21 cellular contexts compared by ENCODE assay signal in the genomic region with DNA sequence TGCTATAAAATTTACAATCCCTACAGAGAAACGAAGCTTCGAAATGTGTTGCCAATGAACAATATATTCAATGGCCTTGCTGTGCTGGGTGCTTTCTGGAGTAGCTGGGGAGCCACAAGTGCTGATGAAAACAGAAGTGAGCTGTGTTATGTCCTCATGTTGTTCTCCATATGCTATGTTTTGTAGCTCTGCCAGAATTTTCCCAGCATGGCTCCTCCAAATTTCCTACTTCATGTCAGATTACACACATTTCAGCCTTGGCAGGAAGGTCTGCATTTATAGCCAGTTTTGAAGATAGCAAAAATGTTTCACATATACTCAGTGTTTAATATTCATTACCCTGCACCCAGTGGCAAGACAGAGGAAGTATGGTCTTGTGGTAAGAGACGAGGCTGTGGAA. TPM values are rescaled to one million over a fixed set of nuclear protein-coding genes. Genes with fewer than 3 reads are reported as not detected.
DNase-seq lines count a peak whose midpoint lies in the region; TF ChIP-seq lines count a peak whose summit lies in the region.
"Had no signal": no experiment of that assay in that cellular context is flagged by ENCODE, and none has a peak within 500 bp of the region (broad histone marks: within the 10 kb centered on the region; RNA-seq: fewer than 3 reads in every experiment).

No MANE protein-coding gene starts in this region.

- H2BK120ac ChIP-seq in H9 (ENCODE audit: low read depth, low read length, poor library complexity, severe bottlenecking) = no peak overlapping the region

- H3K27ac Mint-ChIP-seq in H9 = no peak overlapping the region
- H3K27ac Mint-ChIP-seq: CD14-positive monocyte; CD4-positive, alpha-beta memory T cell had no signal

- H2BK5ac ChIP-seq in H9 (ENCODE audit: insufficient read length, low read length) = no peak overlapping the region

- no peak overlapping the region for H3K56ac ChIP-seq in H9 (ENCODE audit: insufficient read length, low read depth, low read length)

- no peak overlapping the region for H3K14ac ChIP-seq in H9 (ENCODE audit: insufficient read depth, low read length)

- H2BK12ac ChIP-seq in H9 (ENCODE audit: insufficient read length, low read depth, low read length) = no peak overlapping the region

- no peak overlapping the region for H2BK15ac ChIP-seq in H9 (ENCODE audit: low read depth, low read length)

- no peak overlapping the region for H3K23ac ChIP-seq in H9 (ENCODE audit: insufficient read length, low read depth, low read length)

- H3K9me3 Mint-ChIP-seq in H9 = no peaks in the 10 kb centered on the region
- H3K9me3 Mint-ChIP-seq: CD14-positive monocyte; CD4-positive, alpha-beta memory T cell had no signal

- H4K8ac ChIP-seq in H9 (replicated peaks; ENCODE audit: insufficient read length, low read depth, low read length) = no peak overlapping the region

- no peaks in the 10 kb centered on the region for H4K20me1 ChIP-seq in H9 (ENCODE audit: control insufficient read depth, insufficient read depth, insufficient read length)
- H4K20me1 ChIP-seq: BLaER1 treated with 17β-estradiol and CSF1 and Interleukin-3, amounts not matched to agents 10 nM and 100 nM had no signal

- H3T11ph ChIP-seq in H9 (ENCODE audit: low read length) = no peak overlapping the region

- H2BK20ac ChIP-seq in H9 (ENCODE audit: low read depth, low read length, poor library complexity, severe bottlenecking) = no peak overlapping the region

- H2AFZ ChIP-seq in H9 (ENCODE audit: low read length) = no peak overlapping the region
- H2AFZ ChIP-seq: GM23248 had no signal

- no peak overlapping the region for H3K18ac ChIP-seq in H9 (ENCODE audit: insufficient read length, low read depth, low read length)

- no peaks in the 10 kb centered on the region for H3K79me2 ChIP-seq in H9 (ENCODE audit: insufficient read depth, low read length)

- H3K4me1 ChIP-seq in ascending aorta (no peaks in the 10 kb centered on the region), H9 (ENCODE audit: insufficient read depth, low read length) (no peaks in the 10 kb centered on the region)
- H3K4me1 ChIP-seq: BE2C; BLaER1 treated with 17β-estradiol and CSF1 and Interleukin-3, amounts not matched to agents 10 nM and 100 nM; Caco-2 had no signal

- DNase-seq in NCI-H1694 (lab: John Stamatoyannopoulos, UW) = peak; percentile 11
- no peak for DNase-seq in NCI-H1694 treated with DMSO at 0.1 percent for 48 hours (lab: John Stamatoyannopoulos, UW)
- peak; percentile 13 for DNase-seq in Ammon's horn (ENCODE audit: low spot score)
- DNase-seq in cerebellar cortex (ENCODE audit: low spot score) = peak; percentile 95
- DNase-seq in medulla oblongata (ENCODE audit: extremely low spot score) = peak; percentile 33
- no peak for DNase-seq in ascending aorta (ENCODE audit: low spot score in 2 of 2)
- no peak for DNase-seq in nucleus accumbens (lab: John Stamatoyannopoulos, UW)
- DNase-seq in H9 = no peak
- DNase-seq: BE2C; Caco-2; CD4-positive, alpha-beta memory T cell; DMS153; DND-41; GDM1; GM23248; H7 had no signal

- no peak overlapping the region for H2AK5ac ChIP-seq in H9 (ENCODE audit: insufficient read length, low read length)

- no peaks in the 10 kb centered on the region for H3K79me1 ChIP-seq in H9 (ENCODE audit: insufficient read depth, low read depth, low read length, poor library complexity, severe bottlenecking)

- no peak overlapping the region for H3K4me3 Mint-ChIP-seq in H9
- H3K4me3 Mint-ChIP-seq: CD14-positive monocyte; CD4-positive, alpha-beta memory T cell had no signal

- H3K4ac ChIP-seq in H9 (ENCODE audit: low read depth, low read length) = no peak overlapping the region

- no peaks in the 10 kb centered on the region for H3K27me3 Mint-ChIP-seq in H9 (ENCODE audit: low read depth)

- H3K27ac ChIP-seq in ascending aorta = no peak overlapping the region
- no peak overlapping the region for H3K27ac ChIP-seq in H9 (ENCODE audit: insufficient read length, low read depth, low read length)
- H3K27ac ChIP-seq: 22Rv1; BLaER1 treated with 17β-estradiol and CSF1 and Interleukin-3, amounts not matched to agents 10 nM and 100 nM; GM23248 had no signal

- no peaks in the 10 kb centered on the region for H3K23me2 ChIP-seq in H9 (ENCODE audit: insufficient read length, low read depth, low read length, poor library complexity, severe bottlenecking)

- no peak overlapping the region for H3K9ac ChIP-seq in H9 (ENCODE audit: extremely low read depth, insufficient read length, low read length)
- H3K9ac ChIP-seq: BLaER1 treated with 17β-estradiol and CSF1 and Interleukin-3, amounts not matched to agents 10 nM and 100 nM; GM23248 had no signal

- TF ChIP-seq CTCF in ascending aorta (IDR thresholded peaks at IDR 0.05) (no peak), H9 (conservative IDR thresholded peaks at IDR 0.05) (no peak)

- no peaks in the 10 kb centered on the region for H3K9me3 ChIP-seq in ascending aorta
- no peaks in the 10 kb centered on the region for H3K9me3 ChIP-seq in H9 (ENCODE audit: control insufficient read depth, low read depth, low read length)
- H3K9me3 ChIP-seq: BE2C; BLaER1 treated with 17β-estradiol and CSF1 and Interleukin-3, amounts not matched to agents 10 nM and 100 nM; Caco-2 had no signal

- intact Hi-C loops in ascending aorta (cut with DNase I) = no loop called here

- H3K36me3 Mint-ChIP-seq in H9 (ENCODE audit: insufficient read depth in 1 of 3, low read depth in 3 of 3) = no peaks in the 10 kb centered on the region
- H3K36me3 Mint-ChIP-seq: CD14-positive monocyte; CD4-positive, alpha-beta memory T cell had no signal

- WGBS in H9 (ENCODE audit: extremely low coverage, insufficient read length, low lambda C conversion rate) = no CpG with 5 or more reads among the region's 3 CpGs

- no peak overlapping the region for H3K4me2 ChIP-seq in H9 (ENCODE audit: insufficient read depth, insufficient read length, low read length)
- H3K4me2 ChIP-seq: BLaER1 treated with 17β-estradiol and CSF1 and Interleukin-3, amounts not matched to agents 10 nM and 100 nM had no signal

- H3K36me3 ChIP-seq in ascending aorta = no peaks in the 10 kb centered on the region
- H3K36me3 ChIP-seq: BE2C; BLaER1 treated with 17β-estradiol and CSF1 and Interleukin-3, amounts not matched to agents 10 nM and 100 nM had no signal

- H4K91ac ChIP-seq in H9 (ENCODE audit: insufficient read length, low read depth, low read length) = no peak overlapping the region

- no peak overlapping the region for H4K5ac ChIP-seq in H9 (ENCODE audit: insufficient read length, low read depth, low read length)

- no peaks in the 10 kb centered on the region for H3K27me3 ChIP-seq in ascending aorta
- H3K27me3 ChIP-seq in H9 (ENCODE audit: insufficient read depth, low read length) = no peaks in the 10 kb centered on the region
- H3K27me3 ChIP-seq: BE2C; BLaER1 treated with 17β-estradiol and CSF1 and Interleukin-3, amounts not matched to agents 10 nM and 100 nM had no signal

- no peaks in the 10 kb centered on the region for H3K4me1 Mint-ChIP-seq in H9
- H3K4me1 Mint-ChIP-seq: CD14-positive monocyte; CD4-positive, alpha-beta memory T cell had no signal

- no peak overlapping the region for H3K4me3 ChIP-seq in ascending aorta
- H3K4me3 ChIP-seq: BLaER1 treated with 17β-estradiol and CSF1 and Interleukin-3, amounts not matched to agents 10 nM and 100 nM; GM12878; GM23248 had no signal

RNA-seq across cellular contexts. Expression of a gene that starts 22.6 kb away (rescaled TPM):
- total RNA-seq in ascending aorta (not detected), H9 (2021) (0.11 TPM in 1 of 2 replicates, not detected in the other)
- total RNA-seq: CD4-positive, alpha-beta memory T cell; GM23248; H1; H7 had no signal

Comparison
In these comparisons a context has a peak if more than half of its experiments do, and no peak if none do; other contexts are left out.
1. DNase-seq: peak in NCI-H1694 (single experiment), Ammon's horn (single experiment), cerebellar cortex (single experiment) and medulla oblongata (single experiment); none in NCI-H1694 treated with DMSO at 0.1 percent for 48 hours (single experiment), ascending aorta (0 of 2), nucleus accumbens (0 of 56) and H9 (single experiment).